ENCODE assay signal across 25 cellular contexts in the genomic region with DNA sequence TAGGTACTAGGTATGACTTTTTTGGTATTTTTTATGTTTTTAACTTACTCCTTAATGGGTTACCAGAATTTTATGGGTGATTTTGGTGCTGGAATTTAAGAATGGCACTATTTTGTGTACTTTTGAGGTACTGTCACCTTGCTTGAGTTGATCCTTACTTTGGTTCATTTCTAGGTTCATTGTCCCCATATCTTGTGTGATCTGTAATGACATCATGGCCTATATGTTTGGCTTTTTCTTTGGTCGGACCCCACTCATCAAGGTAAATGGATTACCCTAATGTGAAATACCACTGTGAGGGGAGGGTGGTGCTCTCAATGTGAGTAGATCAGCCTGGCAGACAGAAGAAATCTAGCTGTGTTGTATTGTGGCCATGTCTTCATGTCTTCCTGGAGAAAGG.
"Had no signal": no experiment of that assay in that cellular context is flagged by ENCODE, and none has a peak within 500 bp of the region (broad histone marks: within the 10 kb centered on the region; RNA-seq: fewer than 3 reads in every experiment).

No MANE protein-coding gene starts in this region.

- H3K9me3 ChIP-seq: body of pancreas, gastroesophageal sphincter, psoas muscle, right atrium auricular region, testis, uterus had no signal

- H3K27ac ChIP-seq: body of pancreas, cardiac muscle cell, gastroesophageal sphincter, hepatocyte, neural progenitor cell, psoas muscle, right atrium auricular region, testis, uterus had no signal

- DNase-seq: activated B cell treated with CpG ODN at 0.5 μM for 24 hours; activated CD4-positive, alpha-beta T cell treated with anti-CD3 and anti-CD28 coated beads, Interleukin-2, amount 50 U/mL, for 1 hour; activated naive CD4-positive, alpha-beta T cell; anterior cingulate cortex; body of pancreas; cortex of kidney; effector memory CD8-positive, alpha-beta T cell; islet precursor cell; mammary epithelial cell; naive thymus-derived CD8-positive, alpha-beta T cell; occipital lobe; psoas muscle; stimulated activated naive CD8-positive, alpha-beta T cell treated with anti-CD3 and anti-CD28 coated beads, Interleukin-15, Interleukin-2, amounts not matched to agents 100 U/mL and 50 U/mL, for 24 hours; T-cell; testis; trophoblast cell; uterus had no signal

- ATAC-seq: body of pancreas; effector memory CD8-positive, alpha-beta T cell; gastroesophageal sphincter; naive thymus-derived CD8-positive, alpha-beta T cell; psoas muscle; stimulated activated naive CD8-positive, alpha-beta T cell treated with anti-CD3 and anti-CD28 coated beads, Interleukin-15, Interleukin-2, amounts not matched to agents 100 U/mL and 50 U/mL, for 24 hours; T-cell had no signal

- H3K36me3 ChIP-seq: neural progenitor cell, uterus had no signal

- H3K4me1 ChIP-seq: body of pancreas had no signal

- H3K4me1 Mint-ChIP-seq: activated B cell treated with CpG ODN at 0.5 μM for 24 hours, mesothelial cell of epicardium, T-cell had no signal

- H3K9ac ChIP-seq: neural progenitor cell, parathyroid adenoma had no signal

- H3K9me3 Mint-ChIP-seq: activated B cell treated with CpG ODN at 0.5 μM for 24 hours; effector memory CD8-positive, alpha-beta T cell; mesothelial cell of epicardium; naive thymus-derived CD8-positive, alpha-beta T cell; neural progenitor cell; T-cell; T-helper 2 cell treated with Interferon-gamma antibody and Interleukin-4, amounts not matched to agents 5 μg/mL and 100 μg/mL, for 36 hours had no signal

- H3K27ac Mint-ChIP-seq: activated B cell treated with CpG ODN at 0.5 μM for 24 hours; mesothelial cell of epicardium; neural progenitor cell; T-helper 2 cell treated with Interferon-gamma antibody and Interleukin-4, amounts not matched to agents 5 μg/mL and 100 μg/mL, for 36 hours had no signal

- H3K27me3 ChIP-seq: body of pancreas, cardiac muscle cell, gastroesophageal sphincter, hepatocyte, neural progenitor cell, right atrium auricular region, testis, uterus had no signal

- H3K4me3 Mint-ChIP-seq: activated B cell treated with CpG ODN at 0.5 μM for 24 hours; effector memory CD8-positive, alpha-beta T cell; mesothelial cell of epicardium; naive thymus-derived CD8-positive, alpha-beta T cell; neural progenitor cell; T-cell; T-helper 2 cell treated with Interferon-gamma antibody and Interleukin-4, amounts not matched to agents 5 μg/mL and 100 μg/mL, for 36 hours had no signal

- H3K27me3 Mint-ChIP-seq: activated B cell treated with CpG ODN at 0.5 μM for 24 hours; effector memory CD8-positive, alpha-beta T cell; naive thymus-derived CD8-positive, alpha-beta T cell; T-cell had no signal

- H3K4me3 ChIP-seq: body of pancreas, cardiac muscle cell, gastroesophageal sphincter, hepatocyte, neural progenitor cell, psoas muscle, right atrium auricular region, testis, uterus had no signal
